1 cellular context compared by ENCODE assay signal in the genomic region with DNA sequence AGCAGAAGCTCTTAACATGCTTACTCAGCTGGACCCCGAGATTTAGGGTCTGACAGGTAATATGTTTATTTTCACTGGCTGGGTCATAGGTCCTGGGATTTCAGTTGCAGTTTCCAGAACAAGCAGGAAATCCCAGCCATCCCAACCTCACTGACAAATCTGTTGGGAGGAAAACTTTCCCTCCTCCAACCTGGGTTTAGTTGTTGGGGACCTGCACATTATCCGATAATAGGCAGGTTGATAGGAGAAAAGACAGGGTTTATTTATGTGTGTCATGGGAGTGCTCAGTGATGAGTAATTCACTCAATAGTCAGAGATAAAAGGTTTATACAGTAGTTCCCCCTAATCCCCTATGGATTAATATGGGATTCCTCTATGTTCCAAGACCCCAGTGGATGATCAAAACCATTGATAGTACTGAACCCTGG.
TF ChIP-seq lines count a peak whose summit lies in the region.

No MANE protein-coding gene starts in this region.

TF ChIP-seq in IMR-90, 13 proteins besides CTCF, POLR2A, EP300 and RAD21 (continued from another document):
- TF ChIP-seq MXI1 (IDR thresholded peaks at IDR 0.05; ENCODE audit: borderline replicate concordance, low read depth, low read length), result no peak
- TF ChIP-seq RFX5 (IDR thresholded peaks at IDR 0.05; ENCODE audit: low read depth, low read length), result no peak
- no peak for TF ChIP-seq CEBPB (IDR thresholded peaks at IDR 0.05; ENCODE audit: low read depth, low read length)
- no peak for TF ChIP-seq CHD1 (IDR thresholded peaks at IDR 0.05; ENCODE audit: low read depth, low read length)
- TF ChIP-seq NFE2L2 (IDR thresholded peaks at IDR 0.05; ENCODE audit: low read depth, low read length), result no peak
- TF ChIP-seq FOS (IDR thresholded peaks at IDR 0.05; ENCODE audit: low read depth, low read length), result no peak
